Comparison of ENCODE assay signal across 8 cellular contexts in genomic region chr7:149625339-149625946, GRCh38.
DNase-seq lines count a peak whose midpoint lies in the region; ATAC-seq and TF ChIP-seq lines count a peak whose summit lies in the region.

No MANE protein-coding gene starts in this region.

- H3K27me3 ChIP-seq in GM06990 (replicated peaks; ENCODE audit: control insufficient read depth, insufficient read depth, low read length) (no peaks in the 10 kb centered on the region; the same call in 1 of the 2 replicates), iPS-15b (ENCODE audit: control insufficient read depth, insufficient read depth, low read length) (peaks cover 6% of the 10 kb centered on the region)

- DNase-seq in GM06990 (ENCODE audit: extremely low read depth, insufficient read length), result peak; percentile 45
- peak; percentile 78 for DNase-seq in HuH-7 (ENCODE audit: low spot score)
- peak; percentile 22 to 49 (median 31) for DNase-seq in T-helper 17 cell
- peak; percentile 70 for DNase-seq in astrocyte of the hippocampus (ENCODE audit: low read depth, low spot score)
- peak; percentile 68 for DNase-seq in sciatic nerve (ENCODE audit: low spot score)

- intact Hi-C loops in sciatic nerve (cut with DNase I), result no loop called here

- H3K27ac Mint-ChIP-seq in T-helper 17 cell, result no peak overlapping the region

- H3K4me1 Mint-ChIP-seq in T-helper 17 cell, result peaks cover 28% of the 10 kb centered on the region

- peak; percentile 92 for TF ChIP-seq CTCF in GM06990 (IDR thresholded peaks at IDR 0.05; ENCODE audit: insufficient read depth, low read length, poor library complexity, severe bottlenecking)

- H3K27me3 Mint-ChIP-seq in T-helper 17 cell, result peaks cover 20% of the 10 kb centered on the region

- H3K36me3 ChIP-seq in GM06990 (ENCODE audit: control insufficient read depth, insufficient read depth, low read length), result peaks cover 5% of the 10 kb centered on the region
- peaks cover 5% of the 10 kb centered on the region for H3K36me3 ChIP-seq in iPS-15b (ENCODE audit: control insufficient read depth, insufficient read depth, low read length)

- peak; percentile 13 for ATAC-seq in T-helper 17 cell
- peak; percentile 63 for ATAC-seq in sciatic nerve
- no peak for ATAC-seq in HG03280 (IDR thresholded peaks at IDR 0.05; ENCODE audit: unreplicated experiment)
- no peak for ATAC-seq in GM19452 (IDR thresholded peaks at IDR 0.05; ENCODE audit: unreplicated experiment)

- peaks cover 4% of the 10 kb centered on the region for H3K36me3 Mint-ChIP-seq in T-helper 17 cell (ENCODE audit: low read depth)

- H3K4me1 ChIP-seq in iPS-15b (ENCODE audit: control insufficient read depth, insufficient read depth, low read length), result peaks cover 3% of the 10 kb centered on the region

- no peak overlapping the region for H3K9ac ChIP-seq in iPS-15b (ENCODE audit: low read depth, low read length)

- H3K4me3 ChIP-seq in GM06990 (replicated peaks; ENCODE audit: low read depth, low read length), result peak overlapping the region; percentile 92
- H3K4me3 ChIP-seq in iPS-15b (ENCODE audit: low read depth, low read length), result peak overlapping the region; percentile 59

- H3K9me3 ChIP-seq in T-helper 17 cell (ENCODE audit: control insufficient read depth, low read length, poor library complexity, severe bottlenecking) (no peaks in the 10 kb centered on the region), iPS-15b (ENCODE audit: control insufficient read depth, insufficient read depth, low read length) (no peaks in the 10 kb centered on the region)

- peak overlapping the region; percentile 94 for H3K4me3 Mint-ChIP-seq in T-helper 17 cell

Comparison
In these comparisons a context has a peak if more than half of its experiments do, and no peak if none do; other contexts are left out.
1. ATAC-seq: peak in T-helper 17 cell (single experiment) and sciatic nerve (single experiment); none in HG03280 (single experiment) and GM19452 (single experiment).
2. Peak in every context shown above with its lines, with median percentiles within 50 percentile points of each other: DNase-seq.